ENCODE assay signal across 23 cellular contexts in the genomic region with DNA sequence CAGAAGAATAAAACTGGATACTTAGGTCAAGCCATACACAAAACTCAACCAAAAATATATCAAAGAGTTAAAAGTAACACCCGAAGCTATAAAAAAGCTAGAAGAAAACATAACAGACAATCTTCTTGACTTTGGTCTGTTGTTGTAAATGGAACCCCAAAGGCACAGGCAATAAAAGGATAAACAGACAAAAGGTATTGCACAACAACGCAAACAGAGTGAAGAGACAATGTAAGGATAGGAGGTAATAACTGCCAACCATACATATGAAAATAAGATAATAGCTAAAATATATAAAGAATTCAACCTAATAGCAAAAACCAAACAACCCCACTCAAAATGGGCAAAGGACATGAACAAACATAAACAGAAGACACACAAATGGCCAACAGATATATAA.
"Had no signal": no experiment of that assay in that cellular context is flagged by ENCODE, and none has a peak within 500 bp of the region (broad histone marks: within the 10 kb centered on the region; RNA-seq: fewer than 3 reads in every experiment).

No MANE protein-coding gene starts in this region.

- H3K4me2 ChIP-seq: hepatocyte had no signal

- H3K79me2 ChIP-seq: hepatocyte had no signal

- H3K4me1 Mint-ChIP-seq: mesothelial cell of epicardium; naive B cell; natural killer cell; stimulated activated naive B cell treated with anti-CD40 and anti-IgM and Interleukin-4, amounts not matched to agents 10 μg/mL and 1 μg/mL and 100 μg/mL, for 72 hours had no signal

- H3K27me3 Mint-ChIP-seq: naive B cell; progenitor cell of endocrine pancreas; stimulated activated naive B cell treated with anti-CD40 and anti-IgM and Interleukin-4, amounts not matched to agents 10 μg/mL and 1 μg/mL and 100 μg/mL, for 72 hours; stimulated activated naive CD8-positive, alpha-beta T cell treated with anti-CD3 and anti-CD28 coated beads, Interleukin-15, Interleukin-2, amounts not matched to agents 100 ng/mL and 50 ng/mL, for 24 hours had no signal

- H3K36me3 Mint-ChIP-seq: mesothelial cell of epicardium; naive B cell; natural killer cell; stimulated activated naive B cell treated with anti-CD40 and anti-IgM and Interleukin-4, amounts not matched to agents 10 μg/mL and 1 μg/mL and 100 μg/mL, for 72 hours had no signal

- H3K4me3 ChIP-seq: hepatocyte, left ventricle myocardium inferior, lung, ovary, right atrium auricular region, suprapubic skin, thoracic aorta, tibial artery, upper lobe of right lung had no signal

- H3K27ac Mint-ChIP-seq: mesothelial cell of epicardium; naive B cell; natural killer cell; progenitor cell of endocrine pancreas; stimulated activated naive B cell treated with anti-CD40 and anti-IgM and Interleukin-4, amounts not matched to agents 10 μg/mL and 1 μg/mL and 100 μg/mL, for 72 hours; stimulated activated naive CD8-positive, alpha-beta T cell treated with anti-CD3 and anti-CD28 coated beads, Interleukin-15, Interleukin-2, amounts not matched to agents 100 ng/mL and 50 ng/mL, for 24 hours had no signal

- H3K36me3 ChIP-seq: left ventricle myocardium inferior, ovary, right atrium auricular region, suprapubic skin, thoracic aorta, tibial artery, upper lobe of right lung had no signal

- DNase-seq: islet precursor cell; left ventricle myocardium inferior; mesendoderm; naive B cell; natural killer cell; ovary; stimulated activated CD4-positive, alpha-beta T cell treated with anti-CD3 and anti-CD28 coated beads, Interleukin-12 subunit alpha, Interleukin-12 subunit beta, amount 100 ng/mL, for 4 hours; stimulated activated CD4-positive, alpha-beta T cell treated with anti-CD3 and anti-CD28 coated beads, Interleukin-15, amount 100 ng/mL, for 24 hours; stimulated activated CD4-positive, alpha-beta T cell treated with anti-CD3 and anti-CD28 coated beads, Interleukin-2, amount 100 ng/mL, for 24 hours; stimulated activated CD4-positive, alpha-beta T cell treated with anti-CD3 and anti-CD28 coated beads, Interleukin-4, amount 100 ng/mL, for 1 hour; stimulated activated naive B cell treated with anti-CD40 and anti-IgM and Interleukin-4, amounts not matched to agents 10 μg/mL and 1 μg/mL and 100 μg/mL, for 72 hours; tibial artery; trophoblast cell; upper lobe of right lung had no signal

- H3K27me3 ChIP-seq: hepatocyte, ovary, right atrium auricular region, suprapubic skin, tibial artery, upper lobe of right lung had no signal

- H2AFZ ChIP-seq: hepatocyte had no signal

- H3K4me3 Mint-ChIP-seq: mesothelial cell of epicardium; naive B cell; natural killer cell; stimulated activated naive B cell treated with anti-CD40 and anti-IgM and Interleukin-4, amounts not matched to agents 10 μg/mL and 1 μg/mL and 100 μg/mL, for 72 hours; stimulated activated naive CD8-positive, alpha-beta T cell treated with anti-CD3 and anti-CD28 coated beads, Interleukin-15, Interleukin-2, amounts not matched to agents 100 ng/mL and 50 ng/mL, for 24 hours had no signal

- H3K4me1 ChIP-seq: left ventricle myocardium inferior, right atrium auricular region, suprapubic skin, tibial artery, upper lobe of right lung had no signal

- ATAC-seq: natural killer cell; sciatic nerve; stimulated activated naive B cell treated with anti-CD40 and anti-IgM and Interleukin-4, amounts not matched to agents 10 μg/mL and 1 μg/mL and 100 μg/mL, for 72 hours; upper lobe of right lung had no signal

- H3K27ac ChIP-seq: hepatocyte, left ventricle myocardium inferior, ovary, right atrium auricular region, suprapubic skin, thoracic aorta, tibial artery, upper lobe of right lung had no signal
